ENCODE assay signal across 1 cellular context in the genomic region with DNA sequence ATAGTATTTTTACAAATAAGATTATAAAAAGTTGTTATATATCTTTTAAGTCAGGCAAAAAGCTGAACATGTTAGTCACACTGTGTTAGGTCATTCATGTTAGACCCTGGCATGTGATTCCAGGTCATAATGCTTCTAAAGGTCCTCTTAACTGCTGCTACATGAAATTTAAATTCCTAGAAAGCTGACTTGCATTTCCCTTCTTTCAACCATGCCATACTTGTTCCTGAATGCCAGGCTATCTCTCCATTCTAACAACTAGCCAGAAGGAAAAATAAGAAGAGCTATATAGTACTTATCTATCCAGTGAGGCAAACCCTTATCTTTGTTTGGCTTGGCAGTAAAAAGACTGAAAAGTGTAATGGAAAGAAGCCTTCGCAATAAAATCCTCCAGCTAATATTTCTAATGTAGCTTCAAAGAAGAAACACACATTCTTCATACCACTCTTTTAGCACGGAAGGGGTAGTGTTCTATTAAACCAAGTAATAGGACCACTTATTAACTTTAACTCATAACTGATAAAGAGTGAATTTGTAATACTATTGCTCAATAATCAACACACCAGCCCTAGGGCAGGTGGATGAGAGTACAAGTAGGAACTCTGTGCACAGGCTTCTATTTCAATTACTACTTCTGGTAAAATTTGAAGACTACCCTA.
TF ChIP-seq lines count a peak whose summit lies in the region.

No MANE protein-coding gene starts in this region.

TF ChIP-seq in HepG2, 621 proteins besides CTCF, POLR2A, EP300 and RAD21 (continued from another document):
- no peak for TF ChIP-seq PRDM15 (CRISPR knock-in tag; IDR thresholded peaks at IDR 0.05)
- no peak for TF ChIP-seq PPARG (CRISPR knock-in tag; conservative IDR thresholded peaks at IDR 0.05)
- TF ChIP-seq, protein P1, sequence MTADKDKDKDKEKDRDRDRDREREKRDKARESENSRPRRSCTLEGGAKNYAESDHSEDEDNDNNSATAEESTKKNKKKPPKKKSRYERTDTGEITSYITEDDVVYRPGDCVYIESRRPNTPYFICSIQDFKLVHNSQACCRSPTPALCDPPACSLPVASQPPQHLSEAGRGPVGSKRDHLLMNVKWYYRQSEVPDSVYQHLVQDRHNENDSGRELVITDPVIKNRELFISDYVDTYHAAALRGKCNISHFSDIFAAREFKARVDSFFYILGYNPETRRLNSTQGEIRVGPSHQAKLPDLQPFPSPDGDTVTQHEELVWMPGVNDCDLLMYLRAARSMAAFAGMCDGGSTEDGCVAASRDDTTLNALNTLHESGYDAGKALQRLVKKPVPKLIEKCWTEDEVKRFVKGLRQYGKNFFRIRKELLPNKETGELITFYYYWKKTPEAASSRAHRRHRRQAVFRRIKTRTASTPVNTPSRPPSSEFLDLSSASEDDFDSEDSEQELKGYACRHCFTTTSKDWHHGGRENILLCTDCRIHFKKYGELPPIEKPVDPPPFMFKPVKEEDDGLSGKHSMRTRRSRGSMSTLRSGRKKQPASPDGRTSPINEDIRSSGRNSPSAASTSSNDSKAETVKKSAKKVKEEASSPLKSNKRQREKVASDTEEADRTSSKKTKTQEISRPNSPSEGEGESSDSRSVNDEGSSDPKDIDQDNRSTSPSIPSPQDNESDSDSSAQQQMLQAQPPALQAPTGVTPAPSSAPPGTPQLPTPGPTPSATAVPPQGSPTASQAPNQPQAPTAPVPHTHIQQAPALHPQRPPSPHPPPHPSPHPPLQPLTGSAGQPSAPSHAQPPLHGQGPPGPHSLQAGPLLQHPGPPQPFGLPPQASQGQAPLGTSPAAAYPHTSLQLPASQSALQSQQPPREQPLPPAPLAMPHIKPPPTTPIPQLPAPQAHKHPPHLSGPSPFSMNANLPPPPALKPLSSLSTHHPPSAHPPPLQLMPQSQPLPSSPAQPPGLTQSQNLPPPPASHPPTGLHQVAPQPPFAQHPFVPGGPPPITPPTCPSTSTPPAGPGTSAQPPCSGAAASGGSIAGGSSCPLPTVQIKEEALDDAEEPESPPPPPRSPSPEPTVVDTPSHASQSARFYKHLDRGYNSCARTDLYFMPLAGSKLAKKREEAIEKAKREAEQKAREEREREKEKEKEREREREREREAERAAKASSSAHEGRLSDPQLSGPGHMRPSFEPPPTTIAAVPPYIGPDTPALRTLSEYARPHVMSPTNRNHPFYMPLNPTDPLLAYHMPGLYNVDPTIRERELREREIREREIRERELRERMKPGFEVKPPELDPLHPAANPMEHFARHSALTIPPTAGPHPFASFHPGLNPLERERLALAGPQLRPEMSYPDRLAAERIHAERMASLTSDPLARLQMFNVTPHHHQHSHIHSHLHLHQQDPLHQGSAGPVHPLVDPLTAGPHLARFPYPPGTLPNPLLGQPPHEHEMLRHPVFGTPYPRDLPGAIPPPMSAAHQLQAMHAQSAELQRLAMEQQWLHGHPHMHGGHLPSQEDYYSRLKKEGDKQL (CRISPR knock-in tag; IDR thresholded peaks at IDR 0.05; ENCODE audit: low read depth): no peak
- no peak for TF ChIP-seq NFE2L1 (CRISPR knock-in tag; IDR thresholded peaks at IDR 0.05; ENCODE audit: borderline replicate concordance)
- TF ChIP-seq PAF1 (CRISPR knock-in tag; IDR thresholded peaks at IDR 0.05): no peak
- no peak for TF ChIP-seq MAFF (IDR thresholded peaks at IDR 0.05; ENCODE audit: low read depth, low read length)
- no peak for TF ChIP-seq ZNF441 (CRISPR knock-in tag; IDR thresholded peaks at IDR 0.05; ENCODE audit: borderline replicate concordance)
- no peak for TF ChIP-seq TOE1 (CRISPR knock-in tag; IDR thresholded peaks at IDR 0.05)
- no peak for TF ChIP-seq MIER3 (CRISPR knock-in tag; IDR thresholded peaks at IDR 0.05; ENCODE audit: borderline replicate concordance)
- no peak for TF ChIP-seq TBP (CRISPR knock-in tag; IDR thresholded peaks at IDR 0.05)
- no peak for TF ChIP-seq CREM (IDR thresholded peaks at IDR 0.05)
- TF ChIP-seq CREM (CRISPR knock-in tag; IDR thresholded peaks at IDR 0.05): no peak
- no peak for TF ChIP-seq CCDC6 (CRISPR knock-in tag; IDR thresholded peaks at IDR 0.05)
- no peak for TF ChIP-seq SOX5 (CRISPR knock-in tag; IDR thresholded peaks at IDR 0.05; ENCODE audit: borderline replicate concordance)
